18 cellular contexts compared by ENCODE assay signal in genomic region chr1:100229681-100230443, GRCh38. TPM values are rescaled to one million over a fixed set of nuclear protein-coding genes. Genes with fewer than 3 reads are reported as not detected.
DNase-seq lines count a peak whose midpoint lies in the region; ATAC-seq, FAIRE-seq and TF ChIP-seq lines count a peak whose summit lies in the region.
"Had no signal": no experiment of that assay in that cellular context is flagged by ENCODE, and none has a peak within 500 bp of the region (broad histone marks: within the 10 kb centered on the region; RNA-seq: fewer than 3 reads in every experiment).

No MANE protein-coding gene starts in this region.

- POLR2A ChIA-PET in HEK293T (lab: Yijun Ruan, JAX), result no interaction called here

- H3K9me3 ChIP-seq in small intestine (ENCODE audit: control insufficient read depth, low read depth), result no peaks in the 10 kb centered on the region
- no peaks in the 10 kb centered on the region for H3K9me3 ChIP-seq in effector memory CD4-positive, alpha-beta T cell (ENCODE audit: control insufficient read depth, low read length)
- H3K9me3 ChIP-seq: BLaER1, SJSA1 had no signal

- H3K4me1 ChIP-seq in small intestine (ENCODE audit: control insufficient read depth in 2 of 2, insufficient read depth in 1 of 2, low read depth in 1 of 2, low read length in 1 of 2), result no peaks in the 10 kb centered on the region
- no peaks in the 10 kb centered on the region for H3K4me1 ChIP-seq in effector memory CD4-positive, alpha-beta T cell (ENCODE audit: control insufficient read depth, insufficient read depth, low read length, poor library complexity, severe bottlenecking)
- H3K4me1 ChIP-seq: BLaER1, SJSA1 had no signal

- no peak overlapping the region for H3K27ac ChIP-seq in small intestine (ENCODE audit: low read depth in 1 of 2, low read length in 1 of 2)
- no peak overlapping the region for H3K27ac ChIP-seq in effector memory CD4-positive, alpha-beta T cell (ENCODE audit: insufficient read depth, low read length, poor library complexity, severe bottlenecking)
- H3K27ac ChIP-seq: BLaER1, SJSA1 had no signal

- 60 to 77% (median 71%) methylated on average over 4 of the region's 4 CpGs for WGBS in small intestine, 3 donors

- H3K4me3 ChIP-seq in small intestine (ENCODE audit: low read depth in 1 of 2, low read length in 2 of 2), result no peak overlapping the region
- H3K4me3 ChIP-seq in effector memory CD4-positive, alpha-beta T cell (ENCODE audit: insufficient read depth, low read depth, low read length, poor library complexity, severe bottlenecking), result no peak overlapping the region
- H3K4me3 ChIP-seq: BLaER1, SJSA1 had no signal

- intact Hi-C loops in left ventricle myocardium superior (cut with micrococcal nuclease), result no loop called here
- intact Hi-C loops in cardiac septum (cut with DNase I), result no loop called here

- DNase-seq in left ventricle myocardium superior (no peak), cardiac septum (ENCODE audit: low spot score) (no peak), astrocyte of the hippocampus (ENCODE audit: low read depth, low spot score) (peak; percentile 20), small intestine (no peak), HEK293T (ENCODE audit: extremely low spot score) (no peak)
- DNase-seq in effector memory CD4-positive, alpha-beta T cell, result no peak
- DNase-seq: CD8-positive, alpha-beta memory T cell; H9; IMR-90; NCI-H1436 treated with DMSO at 0.1 percent for 48 hours; NCI-H2081; NCI-H2227 treated with DMSO at 0.1 percent for 48 hours; NCI-H524 treated with DMSO at 0.1 percent for 48 hours; OCI-M1; RPMI8226 had no signal

- H3K27me3 ChIP-seq in small intestine (ENCODE audit: control insufficient read depth in 2 of 2, insufficient read depth in 2 of 2, low read length in 2 of 2), result no peaks in the 10 kb centered on the region
- no peaks in the 10 kb centered on the region for H3K27me3 ChIP-seq in effector memory CD4-positive, alpha-beta T cell (replicated peaks; ENCODE audit: control insufficient read depth, insufficient read depth, low read length, poor library complexity, severe bottlenecking)
- H3K27me3 ChIP-seq: BLaER1, SJSA1 had no signal

- peak; percentile 79 for FAIRE-seq in islet of Langerhans (lab: Jason Lieb, UNC)
- no peak for FAIRE-seq in small intestine (lab: Jason Lieb, UNC)

- ATAC-seq in left ventricle myocardium superior, result peak; percentile 28

- CTCF ChIA-PET in HEK293T (lab: Yijun Ruan, JAX), result no interaction called here

- H3K36me3 ChIP-seq in small intestine (ENCODE audit: control insufficient read depth in 2 of 2, insufficient read depth in 2 of 2, low read length in 2 of 2), result peaks cover 2 to 5% of the 10 kb centered on the region in 2 donors
- H3K36me3 ChIP-seq in effector memory CD4-positive, alpha-beta T cell (ENCODE audit: control insufficient read depth, insufficient read depth, low read length), result peaks cover 27% of the 10 kb centered on the region

TF ChIP-seq in HEK293T, 16 proteins besides CTCF, POLR2A, EP300 and RAD21:
- TF ChIP-seq ELF4 (IDR thresholded peaks at IDR 0.05) (no peak), BHLHE40 (IDR thresholded peaks at IDR 0.05; ENCODE audit: borderline replicate concordance) (no peak), L3MBTL2 (conservative IDR thresholded peaks at IDR 0.05) (no peak), FOXK2 (IDR thresholded peaks at IDR 0.05) (no peak), FOXA1 (IDR thresholded peaks at IDR 0.05) (no peak), FOXM1 (IDR thresholded peaks at IDR 0.05; ENCODE audit: borderline replicate concordance) (no peak), LEF1 (IDR thresholded peaks at IDR 0.05; ENCODE audit: borderline replicate concordance) (no peak), SUZ12 (IDR thresholded peaks at IDR 0.05) (no peak), ZNF384 (IDR thresholded peaks at IDR 0.05) (no peak), TARDBP (IDR thresholded peaks at IDR 0.05) (no peak), ARNT (IDR thresholded peaks at IDR 0.05) (no peak), NFRKB (IDR thresholded peaks at IDR 0.05) (no peak), SP1 (IDR thresholded peaks at IDR 0.05) (no peak), HDGF (IDR thresholded peaks at IDR 0.05; ENCODE audit: borderline replicate concordance) (no peak), PKNOX1 (IDR thresholded peaks at IDR 0.05) (no peak), CTBP1 (IDR thresholded peaks at IDR 0.05; ENCODE audit: borderline replicate concordance) (no peak)

RNA-seq across cellular contexts. Expression of gene DBT, which starts 19.8 kb away (rescaled TPM):
- total RNA-seq in left ventricle myocardium superior (36.2 TPM), cardiac septum (29.3 TPM)
- polyA plus RNA-seq in small intestine, result 1 to 10 TPM; 1.1 to 4.1 (median 3.1) TPM

RNA-seq across cellular contexts. Expression of gene RTCA, which starts 36.2 kb away (rescaled TPM):
- total RNA-seq in left ventricle myocardium superior (52.2 TPM), cardiac septum (34.4 TPM)
- 10 to 100 TPM; 31.3 to 70.2 (median 48.4) TPM for polyA plus RNA-seq in small intestine

RNA-seq across cellular contexts. Expression of gene LRRC39, which starts 51.8 kb away (rescaled TPM):
- total RNA-seq in left ventricle myocardium superior (209 TPM), cardiac septum (90.7 TPM)
- 1 to 10 TPM in 2 of 3 donors, under 1 TPM in 1; 0.34 to 2.7 (median 1.1) TPM for polyA plus RNA-seq in small intestine
- total RNA-seq: SJSA1 had no signal
- polyA plus RNA-seq: CD8-positive, alpha-beta memory T cell had no signal
